ENCODE assay signal across 27 cellular contexts in the genomic region with DNA sequence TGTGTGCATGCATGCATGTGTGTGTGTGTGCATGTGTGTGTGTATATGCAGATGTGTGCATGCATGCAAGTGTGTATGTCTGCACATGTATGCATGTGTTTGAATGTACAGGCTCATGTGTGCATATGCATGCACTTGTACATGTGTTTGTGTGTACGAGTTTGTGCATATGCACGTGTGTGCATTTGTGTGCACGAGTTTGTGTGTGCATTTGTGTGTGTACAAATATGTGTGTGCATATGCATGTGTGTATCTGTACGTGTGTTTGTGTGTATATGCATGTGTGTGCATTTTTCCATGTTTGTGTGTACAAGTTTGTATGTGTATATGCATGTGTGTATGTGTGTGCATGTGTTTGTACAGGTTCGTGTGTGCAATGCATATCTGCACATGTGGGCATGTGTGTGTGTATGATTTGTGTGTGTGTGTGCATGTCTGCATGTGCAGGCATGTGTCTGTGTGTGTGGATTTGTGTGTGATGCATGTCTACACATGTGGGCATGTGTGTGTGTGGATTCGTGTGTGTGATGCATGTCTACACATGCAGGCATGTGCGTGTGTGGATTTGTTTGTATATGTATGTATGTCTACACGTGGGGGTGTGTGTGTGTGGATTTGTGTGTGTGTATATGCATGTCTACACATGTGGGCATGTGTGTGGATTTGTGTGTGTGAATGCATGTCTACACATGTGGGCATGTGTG. TPM values are rescaled to one million over a fixed set of nuclear protein-coding genes. Genes with fewer than 3 reads are reported as not detected.
"Had no signal": no experiment of that assay in that cellular context is flagged by ENCODE, and none has a peak within 500 bp of the region (broad histone marks: within the 10 kb centered on the region; RNA-seq: fewer than 3 reads in every experiment).

No MANE protein-coding gene starts in this region.

- ATAC-seq: activated T-helper 17 cell treated with anti-CD3 and anti-CD28 coated beads, Interleukin-2, amount 50 U/mL, for 72 hours had no signal

- H3K36me3 ChIP-seq: brain microvascular endothelial cell, cardiac muscle cell, Peyer's patch, SJCRH30 had no signal

- H3K4me3 Mint-ChIP-seq: activated CD4-positive, alpha-beta memory T cell treated with anti-CD3 and anti-CD28 coated beads, Interleukin-2, amount 10 ng/mL, durations not matched to agents 7 days and 5 days; activated CD4-positive, alpha-beta T cell treated with anti-CD3 and anti-CD28 coated beads, Interleukin-2, amount 10 ng/mL, durations not matched to agents 7 days and 5 days; activated naive CD4-positive, alpha-beta T cell treated with anti-CD3 and anti-CD28 coated beads, Interleukin-2, amount 10 ng/mL, durations not matched to agents 7 days and 5 days; activated naive CD8-positive, alpha-beta T cell treated with anti-CD3 and anti-CD28 coated beads for 36 hours; activated T-helper 17 cell treated with anti-CD3 and anti-CD28 coated beads, Interleukin-2, amount 50 U/mL, for 72 hours had no signal

- H3K9me3 Mint-ChIP-seq: activated naive CD8-positive, alpha-beta T cell treated with anti-CD3 and anti-CD28 coated beads for 36 hours; activated T-helper 17 cell treated with anti-CD3 and anti-CD28 coated beads, Interleukin-2, amount 50 U/mL, for 72 hours had no signal

- H3K36me3 Mint-ChIP-seq: activated naive CD4-positive, alpha-beta T cell treated with anti-CD3 and anti-CD28 coated beads, Interleukin-2, amount 10 ng/mL, durations not matched to agents 7 days and 5 days; activated naive CD8-positive, alpha-beta T cell treated with anti-CD3 and anti-CD28 coated beads for 36 hours had no signal

- H3K27me3 ChIP-seq: brain microvascular endothelial cell, cardiac muscle cell, Peyer's patch, SJCRH30 had no signal

- H3K27ac Mint-ChIP-seq: activated CD4-positive, alpha-beta memory T cell treated with anti-CD3 and anti-CD28 coated beads, Interleukin-2, amount 10 ng/mL, durations not matched to agents 7 days and 5 days; activated CD4-positive, alpha-beta T cell treated with anti-CD3 and anti-CD28 coated beads, Interleukin-2, amount 10 ng/mL, durations not matched to agents 7 days and 5 days; activated naive CD4-positive, alpha-beta T cell treated with anti-CD3 and anti-CD28 coated beads, Interleukin-2, amount 10 ng/mL, durations not matched to agents 7 days and 5 days; activated naive CD8-positive, alpha-beta T cell treated with anti-CD3 and anti-CD28 coated beads for 36 hours; activated T-helper 17 cell treated with anti-CD3 and anti-CD28 coated beads, Interleukin-2, amount 50 U/mL, for 72 hours had no signal

- H3K27ac ChIP-seq: brain microvascular endothelial cell, Peyer's patch, RWPE1, SJCRH30, VCaP had no signal

- H3K4me1 Mint-ChIP-seq: activated CD4-positive, alpha-beta memory T cell treated with anti-CD3 and anti-CD28 coated beads, Interleukin-2, amount 10 ng/mL, durations not matched to agents 7 days and 5 days; activated CD4-positive, alpha-beta T cell treated with anti-CD3 and anti-CD28 coated beads, Interleukin-2, amount 10 ng/mL, durations not matched to agents 7 days and 5 days; activated naive CD4-positive, alpha-beta T cell treated with anti-CD3 and anti-CD28 coated beads, Interleukin-2, amount 10 ng/mL, durations not matched to agents 7 days and 5 days; activated naive CD8-positive, alpha-beta T cell treated with anti-CD3 and anti-CD28 coated beads for 36 hours; activated T-helper 17 cell treated with anti-CD3 and anti-CD28 coated beads, Interleukin-2, amount 50 U/mL, for 72 hours had no signal

- H3K4me3 ChIP-seq: cardiac muscle cell, K562, Peyer's patch, SJCRH30 had no signal

- H3K4me2 ChIP-seq: SK-N-SH had no signal

- DNase-seq: activated CD4-positive, alpha-beta memory T cell treated with anti-CD3 and anti-CD28 coated beads, Interleukin-2, amount 10 ng/mL, durations not matched to agents 7 days and 5 days; activated CD4-positive, alpha-beta T cell treated with anti-CD3 and anti-CD28 coated beads, Interleukin-2, amount 10 ng/mL, durations not matched to agents 7 days and 5 days; activated CD4-positive, CD25-positive, alpha-beta regulatory T cell; activated gamma-delta T cell; activated naive CD4-positive, alpha-beta T cell treated with anti-CD3 and anti-CD28 coated beads, Interleukin-2, amount 10 ng/mL, durations not matched to agents 7 days and 5 days; activated naive CD8-positive, alpha-beta T cell treated with anti-CD3 and anti-CD28 coated beads for 36 hours; activated T-cell treated with anti-CD3 and anti-CD28 coated beads, Interleukin-2, amount 50 U/mL, for 48 hours; brain microvascular endothelial cell; Karpas-422; NCI-H1105 treated with DMSO at 0.1 percent for 48 hours; NCI-H1436 treated with DMSO at 0.1 percent for 48 hours; NCI-H187; NCI-H2081; NCI-H510A treated with DMSO at 0.1 percent for 48 hours; NCI-H69; NK-92 treated with Interleukin-12 subunit alpha and Interleukin-12 subunit beta, amount 100 ng/mL, for 24 hours; OCI-M1; Peyer's patch; Right ventricle myocardium superior; SJCRH30; SK-N-SH; T-helper 1 cell had no signal

- H3K9ac ChIP-seq: SK-N-SH had no signal

- H3K27me3 Mint-ChIP-seq: activated CD4-positive, alpha-beta memory T cell treated with anti-CD3 and anti-CD28 coated beads, Interleukin-2, amount 10 ng/mL, durations not matched to agents 7 days and 5 days; activated CD4-positive, alpha-beta T cell treated with anti-CD3 and anti-CD28 coated beads, Interleukin-2, amount 10 ng/mL, durations not matched to agents 7 days and 5 days; activated naive CD4-positive, alpha-beta T cell treated with anti-CD3 and anti-CD28 coated beads, Interleukin-2, amount 10 ng/mL, durations not matched to agents 7 days and 5 days; activated naive CD8-positive, alpha-beta T cell treated with anti-CD3 and anti-CD28 coated beads for 36 hours; activated T-helper 17 cell treated with anti-CD3 and anti-CD28 coated beads, Interleukin-2, amount 50 U/mL, for 72 hours had no signal

- H3K9me3 ChIP-seq: Peyer's patch, SJCRH30, SK-N-SH had no signal

- H3K4me1 ChIP-seq: Peyer's patch, SJCRH30 had no signal

RNA-seq across cellular contexts. Expression of gene F2RL3, which starts 57.1 kb away (rescaled TPM):
- total RNA-seq: activated naive CD8-positive, alpha-beta T cell treated with anti-CD3 and anti-CD28 coated beads for 36 hours; activated T-helper 17 cell treated with anti-CD3 and anti-CD28 coated beads, Interleukin-2, amount 50 U/mL, for 72 hours had no signal
- polyA plus RNA-seq: SK-N-SH had no signal
